In the genomic region with DNA sequence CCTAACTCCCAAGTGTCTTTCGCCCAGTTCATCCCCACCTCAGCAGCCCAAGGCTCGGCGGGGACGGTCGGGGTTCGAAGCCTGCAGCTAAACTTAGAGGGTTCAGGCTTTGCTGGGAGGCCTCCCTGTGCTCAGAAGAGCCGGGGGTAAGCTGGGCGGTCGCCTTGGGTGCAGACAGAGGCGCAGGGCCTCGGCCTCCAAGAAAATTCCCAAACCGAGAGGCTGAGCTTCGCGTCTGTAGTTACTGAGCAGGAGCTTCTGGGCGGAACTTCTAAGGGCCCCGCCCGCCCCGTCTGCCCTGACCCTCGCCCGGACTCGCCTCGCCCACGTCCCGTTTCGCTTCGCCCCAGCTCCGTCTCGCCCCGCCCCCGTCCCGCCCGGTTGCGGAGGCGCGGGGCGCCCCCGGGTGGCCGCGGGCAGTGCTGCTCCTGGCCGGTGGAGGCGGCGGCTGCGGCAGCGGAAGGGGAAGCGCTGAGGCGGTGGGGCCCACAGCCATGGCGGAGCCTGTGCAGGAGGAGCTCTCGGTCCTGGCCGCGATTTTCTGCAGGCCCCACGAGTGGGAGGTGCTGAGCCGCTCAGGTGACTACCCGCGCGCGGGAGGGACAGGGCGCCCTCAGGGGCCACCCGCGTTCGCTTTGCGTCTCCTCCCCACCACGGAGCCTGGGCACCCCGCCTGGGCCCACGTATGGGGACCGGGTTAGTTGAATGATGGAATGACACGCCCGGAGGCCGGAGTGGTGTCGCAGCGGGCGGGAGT, we compare ENCODE assay signal across 8 cellular contexts. TPM values are rescaled to one million over a fixed set of nuclear protein-coding genes. Genes with fewer than 3 reads are reported as not detected.
DNase-seq lines count a peak whose midpoint lies in the region; ATAC-seq and TF ChIP-seq lines count a peak whose summit lies in the region.

Gene RWDD3 (plus strand): TSS at position 474 of the 757 bp plus-strand sequence. CDS start 21 bp downstream, at position 495.

- H3K36me3 ChIP-seq in HUES6 (ENCODE audit: control insufficient read depth, insufficient read depth, low read length), result peaks cover 3% of the 10 kb centered on the region; the same call in 1 of the 2 replicates
- H3K36me3 ChIP-seq in OCI-LY3 (replicated peaks; ENCODE audit: low read depth, low read length), result peaks cover 13% of the 10 kb centered on the region

- H3K79me2 ChIP-seq in OCI-LY3 (ENCODE audit: low read length), result peaks cover 40% of the 10 kb centered on the region

- H3K27me3 ChIP-seq in HUES6 (ENCODE audit: control insufficient read depth, insufficient read depth, low read length) (no peaks in the 10 kb centered on the region), OCI-LY3 (ENCODE audit: low read depth, low read length) (no peaks in the 10 kb centered on the region)

- H2AFZ ChIP-seq in OCI-LY3 (ENCODE audit: low read depth, low read length), result peak within 1 kb of the TSS; percentile 98

- H3K4me1 ChIP-seq in HUES6 (ENCODE audit: control insufficient read depth, insufficient read depth, low read length) (peaks cover 25% of the 10 kb centered on the region), OCI-LY3 (ENCODE audit: low read length) (peaks cover 5% of the 10 kb centered on the region)

- ATAC-seq in GM21447 (IDR thresholded peaks at IDR 0.05; ENCODE audit: unreplicated experiment), result peak; percentile 94

- H3K4me2 ChIP-seq in OCI-LY3 (ENCODE audit: low read length), result peak within 1 kb of the TSS; percentile 94

- H3K9me3 ChIP-seq in HUES6 (ENCODE audit: control insufficient read depth, insufficient read depth, low read depth, low read length) (no peaks in the 10 kb centered on the region), OCI-LY3 (ENCODE audit: insufficient read depth, low read length) (no peaks in the 10 kb centered on the region)

- DNase-seq in DMS153 (lab: John Stamatoyannopoulos, UW) (peak; percentile 71), activated T-cell treated with anti-CD3 and anti-CD28 coated beads for 24 hours (ENCODE audit: low read depth) (peak; percentile 93), epithelial cell of esophagus (ENCODE audit: low read depth) (peak; percentile 93), mucosa of gallbladder (ENCODE audit: low spot score) (peak; percentile 93)
- peak; percentile 78 to 83 for DNase-seq in stimulated activated CD8-positive, alpha-beta memory T cell treated with anti-CD3 and anti-CD28 coated beads, Interleukin-4, amount 100 ng/mL, for 4 hours (ENCODE audit: low read depth in 2 of 2, low spot score in 1 of 2)

- H3K27ac ChIP-seq in HUES6 (ENCODE audit: low read depth, low read length) (peak within 1 kb of the TSS; percentile 73; the same call in 1 of the 2 replicates), OCI-LY3 (ENCODE audit: low read length) (peak within 1 kb of the TSS; percentile 46)

- H3K9ac ChIP-seq in HUES6 (ENCODE audit: low read length), result peak within 1 kb of the TSS; percentile 81
- H3K9ac ChIP-seq in OCI-LY3 (ENCODE audit: low read length), result peak within 1 kb of the TSS; percentile 77

- H3K4me3 ChIP-seq in HUES6 (ENCODE audit: low read depth, low read length), result peak within 1 kb of the TSS; percentile 99
- H3K4me3 ChIP-seq in OCI-LY3 (ENCODE audit: low read length), result peak within 1 kb of the TSS; percentile 85
- H3K4me3 ChIP-seq in epithelial cell of esophagus (ENCODE audit: low read length), result peak within 1 kb of the TSS; percentile 81

- no peaks in the 10 kb centered on the region for H4K20me1 ChIP-seq in OCI-LY3 (ENCODE audit: insufficient read depth, low read length)

- TF ChIP-seq CTCF in OCI-LY3 (IDR thresholded peaks at IDR 0.05; ENCODE audit: low read depth, low read length), result peak; percentile 58
- TF ChIP-seq CTCF in epithelial cell of esophagus (IDR thresholded peaks at IDR 0.05; ENCODE audit: insufficient read depth, low read depth, low read length, missing control alignments), result peak; percentile 28

RNA-seq across cellular contexts. Expression of gene RWDD3, which starts in this region (rescaled TPM):
- total RNA-seq in mucosa of gallbladder, result 18.8 TPM

Comparison
In these comparisons a context has a peak if more than half of its experiments do, and no peak if none do; other contexts are left out.
1. Peak in every context shown above with its lines: DNase-seq, ATAC-seq, H3K4me3 ChIP-seq and H3K27ac ChIP-seq.